In genomic region chr12:50589650-50590435, GRCh38 we compare ENCODE assay signal across 10 cellular contexts.
DNase-seq lines count a peak whose midpoint lies in the region; ATAC-seq, FAIRE-seq and TF ChIP-seq lines count a peak whose summit lies in the region.
"Had no signal": no experiment of that assay in that cellular context is flagged by ENCODE, and none has a peak within 500 bp of the region (broad histone marks: within the 10 kb centered on the region; RNA-seq: fewer than 3 reads in every experiment).

No MANE protein-coding gene starts in this region.

- H3K4me1 ChIP-seq in ACC112 (ENCODE audit: control insufficient read depth, insufficient read depth, low read length, unreplicated experiment) = peaks cover 8% of the 10 kb centered on the region

- POLR2A ChIA-PET in WTC11 (lab: Charles Lee) = no interaction called here

- H3K27me3 Mint-ChIP-seq in HFFc6 (ENCODE audit: insufficient read depth) (no peaks in the 10 kb centered on the region), WTC11 (ENCODE audit: low read depth) (no peaks in the 10 kb centered on the region)

- no peaks in the 10 kb centered on the region for H3K36me3 ChIP-seq in ACC112 (ENCODE audit: insufficient read depth, low read length)

- peak overlapping the region; percentile 94 for H3K27ac Mint-ChIP-seq in HFFc6
- H3K27ac Mint-ChIP-seq in WTC11 = peak overlapping the region; percentile 52

- H3K27ac ChIP-seq in ACC112 (ENCODE audit: low read depth, low read length) = peak overlapping the region; percentile 77

- FAIRE-seq in GM19239 (lab: Jason Lieb, UNC) = no peak

- DNase-seq in HFFc6 (peak; percentile 93), WTC11 (ENCODE audit: low spot score) (no peak), foreskin fibroblast (peak; percentile 63 to 73), GM13977 (ENCODE audit: low spot score) (no peak), C1 segment of cervical spinal cord (lab: John Stamatoyannopoulos, UW) (no peak), GM19239 (ENCODE audit: insufficient read length, low spot score) (no peak)
- DNase-seq: activated gamma-delta T cell, NCI-H510A treated with DMSO at 0.1 percent for 48 hours had no signal

- TF ChIP-seq CTCF in HFFc6 (IDR thresholded peaks at IDR 0.05) (no peak), WTC11 (IDR thresholded peaks at IDR 0.05) (no peak), foreskin fibroblast (IDR thresholded peaks at IDR 0.05; ENCODE audit: low read depth, low read length) (no peak), GM13977 (IDR thresholded peaks at IDR 0.05; ENCODE audit: extremely low read depth, insufficient read depth, missing control alignments) (no peak)

- in situ Hi-C loops in GM13977 (cut with MboI; ENCODE audit: low pct_unique_long_range_greater_than_20kb, low sequenced_read_pairs, unreplicated experiment) = no loop called here

- H3K4me1 Mint-ChIP-seq in HFFc6 (ENCODE audit: low read depth) (peaks cover 42% of the 10 kb centered on the region), WTC11 (peaks cover 9% of the 10 kb centered on the region)

- H3K4me3 ChIP-seq in ACC112 (ENCODE audit: low read depth, low read length) = peak overlapping the region; percentile 16; the same call in 1 of the 2 replicates
- H3K4me3 ChIP-seq in foreskin fibroblast (ENCODE audit: low read depth in 1 of 2, low read length in 2 of 2) = no peak overlapping the region

- H3K27me3 ChIP-seq in ACC112 (ENCODE audit: insufficient read depth, low read length) = no peaks in the 10 kb centered on the region

- H3K79me2 ChIP-seq in ACC112 (ENCODE audit: control insufficient read depth, insufficient read depth, low read length, unreplicated experiment) = peaks cover 8% of the 10 kb centered on the region

- no peaks in the 10 kb centered on the region for H3K9me3 Mint-ChIP-seq in HFFc6
- peaks cover 4% of the 10 kb centered on the region; the same call in 1 of the 2 replicates for H3K9me3 Mint-ChIP-seq in WTC11

- H3K4me3 Mint-ChIP-seq in HFFc6 (peak overlapping the region; percentile 75), WTC11 (no peak overlapping the region)

- H3K36me3 Mint-ChIP-seq in HFFc6 (ENCODE audit: low read depth) (no peaks in the 10 kb centered on the region), WTC11 (no peaks in the 10 kb centered on the region)

- ATAC-seq in WTC11 (no peak), HG02798 (IDR thresholded peaks at IDR 0.05; ENCODE audit: poor library complexity, unreplicated experiment) (no peak)

- no peak overlapping the region for H2AFZ ChIP-seq in ACC112 (ENCODE audit: low read length, unreplicated experiment)

- CTCF ChIA-PET in WTC11 (lab: Charles Lee) = no interaction called here

TF ChIP-seq in WTC11, 78 proteins besides CTCF, POLR2A, EP300 and RAD21:
- TF ChIP-seq ZNF121 (CRISPR knock-in tag; IDR thresholded peaks at IDR 0.05) (0 out of 2 replicates have a peak, but pooled peaks have one; percentile 22), ERG (CRISPR knock-in tag; IDR thresholded peaks at IDR 0.05) (no peak)

Comparison
In these comparisons a context has a peak if more than half of its experiments do, and no peak if none do; other contexts are left out.
1. DNase-seq: peak in HFFc6 (single experiment) and foreskin fibroblast (2 of 2); none in WTC11 (single experiment), GM13977 (single experiment), C1 segment of cervical spinal cord (0 of 14) and GM19239 (single experiment).